37 cellular contexts compared by ENCODE assay signal in genomic region chr6:41252401-41252800, GRCh38. TPM values are rescaled to one million over a fixed set of nuclear protein-coding genes. Genes with fewer than 3 reads are reported as not detected.
"Had no signal": no experiment of that assay in that cellular context is flagged by ENCODE, and none has a peak within 500 bp of the region (broad histone marks: within the 10 kb centered on the region; RNA-seq: fewer than 3 reads in every experiment).

No MANE protein-coding gene starts in this region.

- ATAC-seq: activated CD8-positive, alpha-beta T cell treated with anti-CD3 and anti-CD28 coated beads for 36 hours; activated naive CD4-positive, alpha-beta T cell treated with anti-CD3 and anti-CD28 coated beads, Interleukin-2, amount 50 U/mL, for 72 hours; activated T-cell treated with anti-CD3 and anti-CD28 coated beads, Interleukin-2, amount 50 U/mL, for 4 hours; activated T-cell treated with anti-CD3 and anti-CD28 coated beads, Interleukin-2, amount 50 U/mL, for 72 hours; activated T-helper 17 cell treated with anti-CD3 and anti-CD28 coated beads, Interleukin-2, amount 50 U/mL, for 72 hours; body of pancreas had no signal

- H3K4me1 ChIP-seq: breast epithelium had no signal

- H3K36me3 ChIP-seq: adrenal gland, brain microvascular endothelial cell, breast epithelium had no signal

- FAIRE-seq: astrocyte, TTC549 had no signal

- H3K4me3 ChIP-seq: adrenal gland, body of pancreas, breast epithelium had no signal

- H3K9me3 ChIP-seq: adrenal gland, body of pancreas, breast epithelium had no signal

- H3K27me3 ChIP-seq: body of pancreas, brain microvascular endothelial cell, breast epithelium had no signal

- H3K27ac ChIP-seq: adrenal gland, body of pancreas, brain microvascular endothelial cell, breast epithelium, VCaP had no signal

- DNase-seq: activated B cell treated with CpG ODN at 0.5 μM for 24 hours; activated CD4-positive, alpha-beta memory T cell treated with anti-CD3 and anti-CD28 coated beads for 36 hours; activated CD4-positive, alpha-beta T cell treated with anti-CD3 and anti-CD28 coated beads for 4 hours; activated CD4-positive, alpha-beta T cell treated with anti-CD3 and anti-CD28 coated beads, Interleukin-2, amount 10 ng/mL, durations not matched to agents 24 days and 14 days; activated CD4-positive, alpha-beta T cell treated with anti-CD3 and anti-CD28 coated beads, Interleukin-2, amount 50 U/mL, for 1 hour; activated CD4-positive, alpha-beta T cell treated with anti-CD3 and anti-CD28 coated beads, Interleukin-2, amount 50 U/mL, for 4 hours; activated CD4-positive, CD25-positive, alpha-beta regulatory T cell treated with anti-CD3 and anti-CD28 coated beads, Interleukin-2, amount 50 U/mL, for 72 hours; activated CD8-positive, alpha-beta memory T cell treated with anti-CD3 and anti-CD28 coated beads, Interleukin-2, amount 50 U/mL, for 4 hours; activated CD8-positive, alpha-beta T cell treated with anti-CD3 and anti-CD28 coated beads for 36 hours; activated effector memory CD4-positive, alpha-beta T cell treated with anti-CD3 and anti-CD28 coated beads, Interleukin-2, amount 50 U/mL, for 16 hours; activated gamma-delta T cell treated with Interleukin-2 at 50 U/mL for 16 hours; activated naive CD4-positive, alpha-beta T cell; activated naive CD4-positive, alpha-beta T cell treated with anti-CD3 and anti-CD28 coated beads for 36 hours; activated naive CD8-positive, alpha-beta T cell treated with anti-CD3 and anti-CD28 coated beads for 36 hours; activated T-cell treated with anti-CD3 and anti-CD28 coated beads for 4 hours; activated T-cell treated with anti-CD3 and anti-CD28 coated beads, Interleukin-2, amount 50 U/mL, for 1 hour; activated T-cell treated with anti-CD3 and anti-CD28 coated beads, Interleukin-2, amount 50 U/mL, for 4 hours; activated T-cell treated with anti-CD3 and anti-CD28 coated beads, Interleukin-2, amount 50 U/mL, for 72 hours; adrenal gland; amniotic stem cell; aorta; body of pancreas; brain microvascular endothelial cell; central memory CD4-positive, alpha-beta T cell; T-helper 1 cell; T-helper 2 cell; T-helper 9 cell had no signal

RNA-seq across cellular contexts. Expression of gene TREML4, which starts 24.3 kb away (rescaled TPM):
- total RNA-seq: activated B cell treated with CpG ODN at 0.5 μM for 24 hours; activated CD4-positive, alpha-beta memory T cell treated with anti-CD3 and anti-CD28 coated beads for 36 hours; activated CD4-positive, alpha-beta T cell treated with anti-CD3 and anti-CD28 coated beads, Interleukin-2, amount 10 ng/mL, durations not matched to agents 24 days and 14 days; activated CD8-positive, alpha-beta memory T cell treated with anti-CD3 and anti-CD28 coated beads for 36 hours; activated CD8-positive, alpha-beta T cell treated with anti-CD3 and anti-CD28 coated beads for 36 hours; activated naive CD4-positive, alpha-beta T cell treated with anti-CD3 and anti-CD28 coated beads for 36 hours; activated naive CD4-positive, alpha-beta T cell treated with anti-CD3 and anti-CD28 coated beads, Interleukin-2, amount 50 U/mL, for 72 hours; activated naive CD8-positive, alpha-beta T cell treated with anti-CD3 and anti-CD28 coated beads for 36 hours; activated T-cell treated with anti-CD3 and anti-CD28 coated beads, Interleukin-2, amount 50 U/mL, for 4 hours; activated T-cell treated with anti-CD3 and anti-CD28 coated beads, Interleukin-2, amount 50 U/mL, for 72 hours; activated T-helper 1 cell treated with anti-CD3 and anti-CD28 coated beads, Interleukin-12 subunit alpha, Interleukin-12 subunit beta, Interleukin-2, Interleukin-4 antibody, amounts not matched to agents 30 ng/mL and 10 ng/mL and 1 ng/mL, durations not matched to agents 14 hours and 24 hours and 36 hours; activated T-helper 17 cell treated with anti-CD3 and anti-CD28 coated beads, Interleukin-2, amount 50 U/mL, for 72 hours; adrenal gland; astrocyte; body of pancreas; breast epithelium; cardiac septum; cerebellum had no signal
- polyA plus RNA-seq: adrenal gland, aorta had no signal

RNA-seq across cellular contexts. Expression of gene TREM1, which starts 34.1 kb away (rescaled TPM):
- total RNA-seq: activated B cell treated with CpG ODN at 0.5 μM for 24 hours; activated CD4-positive, alpha-beta T cell treated with anti-CD3 and anti-CD28 coated beads, Interleukin-2, amount 10 ng/mL, durations not matched to agents 24 days and 14 days; activated CD8-positive, alpha-beta memory T cell treated with anti-CD3 and anti-CD28 coated beads for 36 hours; activated CD8-positive, alpha-beta T cell treated with anti-CD3 and anti-CD28 coated beads for 36 hours; activated T-cell treated with anti-CD3 and anti-CD28 coated beads, Interleukin-2, amount 50 U/mL, for 4 hours; activated T-helper 1 cell treated with anti-CD3 and anti-CD28 coated beads, Interleukin-12 subunit alpha, Interleukin-12 subunit beta, Interleukin-2, Interleukin-4 antibody, amounts not matched to agents 30 ng/mL and 10 ng/mL and 1 ng/mL, durations not matched to agents 14 hours and 24 hours and 36 hours; body of pancreas had no signal

RNA-seq across cellular contexts. Expression of gene TREML2, which starts 51.5 kb away (rescaled TPM):
- total RNA-seq: astrocyte, body of pancreas had no signal
- polyA plus RNA-seq: adrenal gland had no signal
